ENCODE assay signal across 24 cellular contexts in the genomic region with DNA sequence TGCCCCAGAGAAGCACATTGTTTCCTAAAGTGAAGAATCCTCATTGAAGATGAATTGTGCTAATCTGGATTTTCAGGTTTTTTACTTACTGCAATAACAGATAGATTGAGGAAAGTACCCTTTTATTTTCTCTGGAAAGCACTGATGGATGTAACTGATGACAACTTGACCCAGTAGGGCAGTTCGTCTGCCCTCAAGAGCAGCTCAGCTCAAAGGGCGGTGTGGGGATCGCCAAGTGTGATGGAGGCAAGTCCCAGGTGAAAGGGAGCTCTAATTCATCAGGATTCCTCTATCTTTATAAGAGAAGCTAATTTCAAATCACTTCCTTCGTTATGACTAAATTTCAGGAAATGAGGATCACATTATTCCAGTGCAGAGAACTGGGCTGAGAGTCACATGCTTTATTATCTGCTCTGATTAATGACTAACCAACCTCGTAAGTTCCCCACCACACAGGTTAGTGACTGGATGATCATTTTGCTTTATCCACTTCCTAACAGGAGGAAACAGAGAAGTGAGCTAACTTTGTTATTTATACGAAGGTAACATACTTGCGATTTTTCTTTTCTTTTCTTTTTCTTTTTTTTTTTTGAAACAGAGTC.
A peak's percentile ranks its signal among the peaks of the same experiment; 100 is the strongest.
DNase-seq lines count a peak whose midpoint lies in the region; ATAC-seq, FAIRE-seq and TF ChIP-seq lines count a peak whose summit lies in the region.
"Had no signal": no experiment of that assay in that cellular context is flagged by ENCODE, and none has a peak within 500 bp of the region (broad histone marks: within the 10 kb centered on the region; RNA-seq: fewer than 3 reads in every experiment).

No MANE protein-coding gene starts in this region.

- no peaks in the 10 kb centered on the region for H3K79me2 ChIP-seq in PC-3 (ENCODE audit: low read length)

- peak; percentile 23 for FAIRE-seq in GM12891 (lab: Jason Lieb, UNC)
- FAIRE-seq in small intestine (lab: Jason Lieb, UNC): no peak
- FAIRE-seq: D721Med, endothelial cell of umbilical vein had no signal

- 18 to 65% (median 32%) methylated on average over 7 of the region's 7 CpGs for WGBS in small intestine, 3 donors
- 84 to 91% methylated on average over 7 of the region's 7 CpGs for WGBS in testis, 2 donors

- no peak overlapping the region for H3K9ac ChIP-seq in PC-3 (ENCODE audit: low read length)

- H3K4me1 ChIP-seq in PC-3 (ENCODE audit: insufficient read depth, low read length): peaks cover 29% of the 10 kb centered on the region
- H3K4me1 ChIP-seq in small intestine (ENCODE audit: control insufficient read depth in 2 of 2, insufficient read depth in 1 of 2, low read depth in 1 of 2, low read length in 1 of 2): peaks cover 16 to 18% of the 10 kb centered on the region in 2 donors
- H3K4me1 ChIP-seq in testis: no peaks in the 10 kb centered on the region
- H3K4me1 ChIP-seq: BE2C, HAP-1, right atrium auricular region had no signal

- TF ChIP-seq POLR2A in GM12891 (IDR thresholded peaks at IDR 0.05; ENCODE audit: low read depth, low read length) (no peak), testis (IDR thresholded peaks at IDR 0.05) (no peak)

- H3F3A ChIP-seq in PC-3 (ENCODE audit: low read length, unreplicated experiment): no peaks in the 10 kb centered on the region

- intact Hi-C loops in PC-3 (cut with micrococcal nuclease) (no loop called here), testis (cut with DNase I; ENCODE audit: low total_unique reads) (no loop called here)

- DNase-seq in GM12891 (ENCODE audit: insufficient read length, low spot score) (no peak), PC-3 (peak; percentile 22), fibroblast of mammary gland (ENCODE audit: low read depth) (peak; percentile 19), small intestine (peak; percentile 90), OCI-M2 (lab: John Stamatoyannopoulos, UW; ENCODE audit: unreplicated experiment) (no peak), pons (ENCODE audit: low spot score) (no peak), testis (no peak)
- DNase-seq: activated CD4-positive, alpha-beta memory T cell treated with anti-CD3 and anti-CD28 coated beads, Interleukin-2, amount 10 ng/mL, durations not matched to agents 7 days and 5 days; activated naive CD4-positive, alpha-beta T cell treated with anti-CD3 and anti-CD28 coated beads, Interleukin-2, amount 50 U/mL, for 16 hours; BE2C; foreskin melanocyte; NCI-H1417 treated with DMSO at 0.1 percent for 48 hours; NCI-H526 treated with DMSO at 0.1 percent for 48 hours; OCI-M1; stimulated activated CD4-positive, alpha-beta T cell treated with anti-CD3 and anti-CD28 coated beads, Interleukin-15, amount 100 ng/mL, for 24 hours; stimulated activated naive CD4-positive, alpha-beta T cell; T-helper 2 cell; transverse colon had no signal

- H3K4me3 ChIP-seq in PC-3 (ENCODE audit: low read length) (no peak overlapping the region), fibroblast of mammary gland (ENCODE audit: control insufficient read depth, low read depth, low read length) (no peak overlapping the region), small intestine (ENCODE audit: low read depth in 1 of 2, low read length in 2 of 2) (no peak overlapping the region), testis (no peak overlapping the region)
- H3K4me3 ChIP-seq: HAP-1, right atrium auricular region, transverse colon had no signal

- H4K20me1 ChIP-seq in PC-3 (ENCODE audit: low read length): no peaks in the 10 kb centered on the region

- TF ChIP-seq CTCF in PC-3 (conservative IDR thresholded peaks at IDR 0.05; ENCODE audit: low read depth, low read length) (no peak), fibroblast of mammary gland (conservative IDR thresholded peaks at IDR 0.05; ENCODE audit: control insufficient read depth, insufficient read depth, low read depth, low read length) (no peak), testis (IDR thresholded peaks at IDR 0.05) (no peak)

- peak; percentile 30 for ATAC-seq in PC-3
- ATAC-seq in GM21447 (IDR thresholded peaks at IDR 0.05; ENCODE audit: unreplicated experiment): no peak
- ATAC-seq: WTC11 had no signal

- no peaks in the 10 kb centered on the region for H3K36me3 ChIP-seq in PC-3 (ENCODE audit: low read depth, low read length)
- H3K36me3 ChIP-seq in small intestine (ENCODE audit: control insufficient read depth in 2 of 2, insufficient read depth in 2 of 2, low read length in 2 of 2): no peaks in the 10 kb centered on the region
- H3K36me3 ChIP-seq in testis (ENCODE audit: low read depth, missing control alignments): no peaks in the 10 kb centered on the region
- H3K36me3 ChIP-seq: BE2C, HAP-1, right atrium auricular region, transverse colon had no signal

- H2AFZ ChIP-seq in PC-3 (ENCODE audit: low read length): no peak overlapping the region

- POLR2A ChIA-PET in PC-3 (lab: Charles Lee; ENCODE audit: unreplicated experiment): no interaction called here

- H3K27ac ChIP-seq in PC-3 (ENCODE audit: low read length) (0 out of 2 replicates have a peak overlapping the region, but pooled peaks have one; percentile 13), small intestine (ENCODE audit: low read depth in 1 of 2, low read length in 1 of 2) (peak overlapping the region; percentile 77 to 94), testis (no peak overlapping the region)
- H3K27ac ChIP-seq: right atrium auricular region had no signal

- H3K9me3 ChIP-seq in PC-3 (ENCODE audit: low read length) (no peaks in the 10 kb centered on the region), small intestine (ENCODE audit: control insufficient read depth, low read depth) (no peaks in the 10 kb centered on the region), testis (no peaks in the 10 kb centered on the region)
- H3K9me3 ChIP-seq: BE2C, HAP-1, transverse colon had no signal

- BruUV-seq in PC-3 (replicated peaks; lab: Mats Ljungman, UMichigan): no TSS peak

- H3K27me3 ChIP-seq in PC-3 (ENCODE audit: low read length) (no peaks in the 10 kb centered on the region), small intestine (ENCODE audit: control insufficient read depth in 2 of 2, insufficient read depth in 2 of 2, low read length in 2 of 2) (no peaks in the 10 kb centered on the region), testis (no peaks in the 10 kb centered on the region)
- H3K27me3 ChIP-seq: BE2C, right atrium auricular region, transverse colon had no signal

- H3K4me2 ChIP-seq in PC-3 (ENCODE audit: low read length): no peak overlapping the region

- CTCF ChIA-PET in PC-3 (lab: Charles Lee): no interaction called here

- no peaks in the 10 kb centered on the region for H3K9me2 ChIP-seq in PC-3 (replicated peaks; ENCODE audit: low read length)

TF ChIP-seq in GM12891, 5 proteins besides CTCF, POLR2A, EP300 and RAD21:
- TF ChIP-seq PAX5 (IDR thresholded peaks at IDR 0.05; ENCODE audit: insufficient read depth, low read length, severe bottlenecking) (no peak), POU2F2 (IDR thresholded peaks at IDR 0.05; ENCODE audit: low read depth, low read length) (no peak), POLR2AphosphoS5 (IDR thresholded peaks at IDR 0.05; ENCODE audit: low read depth, low read length) (no peak), SPI1 (IDR thresholded peaks at IDR 0.05; ENCODE audit: low read depth, low read length) (no peak), TAF1 (IDR thresholded peaks at IDR 0.05; ENCODE audit: low read depth, low read length) (no peak)

Comparison
In these comparisons a context has a peak if more than half of its experiments do, and no peak if none do; other contexts are left out.
1. DNase-seq: peak in PC-3 (single experiment), fibroblast of mammary gland (single experiment) and small intestine (single experiment); none in GM12891 (single experiment), OCI-M2 (single experiment), pons (single experiment) and testis (single experiment).
2. H3K27ac ChIP-seq: peak in PC-3 (single experiment) and small intestine (2 of 2); none in testis (0 of 2).